ENCODE assay signal across 30 cellular contexts in genomic region chr20:39364320-39364719, GRCh38.
"Had no signal": no experiment of that assay in that cellular context is flagged by ENCODE, and none has a peak within 500 bp of the region (broad histone marks: within the 10 kb centered on the region; RNA-seq: fewer than 3 reads in every experiment).

No MANE protein-coding gene starts in this region.

- ATAC-seq: naive thymus-derived CD4-positive, alpha-beta T cell; natural killer cell; pancreas; right cardiac atrium; sciatic nerve; stimulated activated memory B cell treated with anti-CD40 and anti-IgM and Interleukin-4, amounts not matched to agents 10 μg/mL and 1 μg/mL and 100 μg/mL, for 72 hours; stimulated activated naive CD8-positive, alpha-beta T cell treated with anti-CD3 and anti-CD28 coated beads, Interleukin-15, amount 100 ng/mL, for 72 hours; stimulated activated naive CD8-positive, alpha-beta T cell treated with anti-CD3 and anti-CD28 coated beads, Interleukin-15, Interleukin-2, amounts not matched to agents 100 U/mL and 50 U/mL, for 24 hours had no signal

- H3K4me2 ChIP-seq: smooth muscle cell had no signal

- H3K9me3 ChIP-seq: neutrophil, pancreas, prostate gland, spleen, suprapubic skin, testis, tibial nerve, upper lobe of left lung, vagina had no signal

- H3K27ac Mint-ChIP-seq: naive thymus-derived CD4-positive, alpha-beta T cell; natural killer cell; nephron; stimulated activated memory B cell treated with anti-CD40 and anti-IgM and Interleukin-4, amounts not matched to agents 10 μg/mL and 1 μg/mL and 100 μg/mL, for 72 hours; stimulated activated naive CD8-positive, alpha-beta T cell treated with anti-CD3 and anti-CD28 coated beads, Interleukin-15, amount 100 ng/mL, for 72 hours had no signal

- H3K27ac ChIP-seq: neutrophil, pancreas, prostate gland, skin epidermis, spleen, suprapubic skin, testis, tibial nerve, upper lobe of left lung, vagina had no signal

- DNase-seq: naive thymus-derived CD4-positive, alpha-beta T cell; natural killer cell; nucleus accumbens; pancreas; right cardiac atrium; spleen; stimulated activated CD4-positive, alpha-beta T cell treated with anti-CD3 and anti-CD28 coated beads, Interleukin-12 subunit alpha, Interleukin-12 subunit beta, amount 100 ng/mL, for 4 hours; stimulated activated CD4-positive, alpha-beta T cell treated with anti-CD3 and anti-CD28 coated beads, Interleukin-1b, Interleukin-23, amount 100 ng/mL, for 48 hours; stimulated activated CD4-positive, alpha-beta T cell treated with anti-CD3 and anti-CD28 coated beads, Interleukin-4, amount 100 ng/mL, for 1 hour; stimulated activated CD4-positive, alpha-beta T cell treated with anti-CD3 and anti-CD28 coated beads, Interleukin-4, amount 100 ng/mL, for 4 hours; stimulated activated CD8-positive, alpha-beta memory T cell treated with anti-CD3 and anti-CD28 coated beads, Interleukin-4, amount 100 ng/mL, for 48 hours; stimulated activated naive CD4-positive, alpha-beta T cell; stimulated activated naive CD8-positive, alpha-beta T cell treated with anti-CD3 and anti-CD28 coated beads, Interleukin-15, amount 100 ng/mL, for 72 hours; stimulated activated naive CD8-positive, alpha-beta T cell treated with anti-CD3 and anti-CD28 coated beads, Interleukin-15, Interleukin-2, amounts not matched to agents 100 U/mL and 50 U/mL, for 24 hours; substantia nigra; testis; trophoblast cell; upper lobe of left lung had no signal

- H3K36me3 ChIP-seq: neutrophil, pancreas, prostate gland, spleen, suprapubic skin, tibial nerve, upper lobe of left lung, vagina had no signal

- H3K27me3 ChIP-seq: neutrophil, pancreas, spleen, suprapubic skin, testis, tibial nerve, upper lobe of left lung, vagina had no signal

- H3K4me3 Mint-ChIP-seq: naive thymus-derived CD4-positive, alpha-beta T cell; natural killer cell; nephron; neural crest cell; stimulated activated memory B cell treated with anti-CD40 and anti-IgM and Interleukin-4, amounts not matched to agents 10 μg/mL and 1 μg/mL and 100 μg/mL, for 72 hours; stimulated activated naive CD8-positive, alpha-beta T cell treated with anti-CD3 and anti-CD28 coated beads, Interleukin-15, amount 100 ng/mL, for 72 hours had no signal

- H3K27me3 Mint-ChIP-seq: stimulated activated memory B cell treated with anti-CD40 and anti-IgM and Interleukin-4, amounts not matched to agents 10 μg/mL and 1 μg/mL and 100 μg/mL, for 72 hours had no signal

- H3K36me3 Mint-ChIP-seq: stimulated activated memory B cell treated with anti-CD40 and anti-IgM and Interleukin-4, amounts not matched to agents 10 μg/mL and 1 μg/mL and 100 μg/mL, for 72 hours had no signal

- FAIRE-seq: pancreas, urothelium cell line had no signal

- H3K4me1 ChIP-seq: pancreas, prostate gland, spleen, suprapubic skin, testis, tibial nerve, upper lobe of left lung, vagina had no signal

- H3K9me3 Mint-ChIP-seq: neural crest cell had no signal

- H3K4me3 ChIP-seq: pancreas, prostate gland, skin epidermis, smooth muscle cell, spleen, suprapubic skin, testis, tibial nerve, upper lobe of left lung, vagina had no signal

- H3K4me1 Mint-ChIP-seq: natural killer cell; nephron; neural crest cell; stimulated activated naive CD8-positive, alpha-beta T cell treated with anti-CD3 and anti-CD28 coated beads, Interleukin-15, amount 100 ng/mL, for 72 hours had no signal
